ENCODE assay signal across 13 cellular contexts in the genomic region with DNA sequence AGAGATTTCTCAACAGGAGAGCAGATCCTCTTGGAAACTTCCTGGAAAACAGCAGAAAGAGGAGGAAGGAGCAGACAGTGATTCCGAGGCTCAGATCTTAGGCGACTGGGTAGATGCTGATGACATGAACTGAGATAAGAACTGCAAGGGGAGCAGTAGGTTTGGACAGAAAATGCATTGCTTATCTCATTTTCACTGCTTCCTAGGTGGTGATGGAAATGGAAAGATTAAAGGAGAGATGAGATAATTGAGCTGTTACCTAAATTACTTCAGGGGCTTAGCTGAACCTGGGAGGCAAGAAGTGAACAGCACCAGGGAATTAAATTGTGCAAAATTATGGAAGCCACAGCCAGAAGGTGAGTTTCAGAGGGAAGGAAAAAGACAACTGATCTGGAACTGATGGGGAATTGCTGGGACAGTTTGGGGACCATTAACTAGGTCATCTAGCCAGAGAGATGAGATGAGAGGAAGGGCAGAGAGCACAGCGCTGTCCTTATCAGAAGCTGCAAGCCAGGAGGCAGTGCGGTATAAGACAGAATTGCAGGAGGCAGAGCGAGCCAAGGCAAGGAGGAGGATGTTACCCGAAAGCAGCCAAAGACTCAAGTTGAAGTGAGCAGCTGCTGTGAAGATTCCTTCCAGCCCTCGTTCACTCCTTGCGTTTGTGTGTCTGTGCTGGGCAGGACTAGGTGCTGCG.
"Had no signal": no experiment of that assay in that cellular context is flagged by ENCODE, and none has a peak within 500 bp of the region (broad histone marks: within the 10 kb centered on the region; RNA-seq: fewer than 3 reads in every experiment).

No MANE protein-coding gene starts in this region.

- H3K4me1 Mint-ChIP-seq: activated CD4-positive, alpha-beta T cell treated with anti-CD3 and anti-CD28 coated beads, Interleukin-2, amount 10 ng/mL, durations not matched to agents 24 days and 14 days; activated naive CD4-positive, alpha-beta T cell treated with anti-CD3 and anti-CD28 coated beads, Interleukin-2, amount 10 ng/mL, durations not matched to agents 7 days and 5 days; naive thymus-derived CD4-positive, alpha-beta T cell had no signal

- H3K4me3 ChIP-seq: lung, ovary, upper lobe of right lung had no signal

- H3K27me3 Mint-ChIP-seq: activated CD4-positive, alpha-beta T cell treated with anti-CD3 and anti-CD28 coated beads, Interleukin-2, amount 10 ng/mL, durations not matched to agents 24 days and 14 days; activated naive CD4-positive, alpha-beta T cell treated with anti-CD3 and anti-CD28 coated beads, Interleukin-2, amount 10 ng/mL, durations not matched to agents 7 days and 5 days; naive thymus-derived CD4-positive, alpha-beta T cell had no signal

- DNase-seq: activated CD4-positive, alpha-beta T cell treated with anti-CD3 and anti-CD28 coated beads, Interleukin-2, amount 10 ng/mL, durations not matched to agents 24 days and 14 days; activated naive CD4-positive, alpha-beta T cell treated with anti-CD3 and anti-CD28 coated beads, Interleukin-2, amount 10 ng/mL, durations not matched to agents 7 days and 5 days; brain microvascular endothelial cell; effector CD4-positive, alpha-beta T cell; naive thymus-derived CD4-positive, alpha-beta T cell; ovary; stimulated activated CD4-positive, alpha-beta T cell treated with anti-CD3 and anti-CD28 coated beads, Interleukin-12 subunit alpha, Interleukin-12 subunit beta, amount 100 ng/mL, for 4 hours; stimulated activated naive CD4-positive, alpha-beta T cell treated with Interleukin-2 at 50 U/mL for 16 hours; upper lobe of right lung had no signal

- H3K27me3 ChIP-seq: brain microvascular endothelial cell, ovary, upper lobe of right lung had no signal

- H3K9me3 ChIP-seq: ovary, upper lobe of right lung had no signal

- H3K27ac ChIP-seq: brain microvascular endothelial cell, ovary, upper lobe of right lung had no signal

- H3K4me1 ChIP-seq: upper lobe of right lung had no signal

- H3K4me3 Mint-ChIP-seq: activated CD4-positive, alpha-beta T cell treated with anti-CD3 and anti-CD28 coated beads, Interleukin-2, amount 10 ng/mL, durations not matched to agents 24 days and 14 days; activated naive CD4-positive, alpha-beta T cell treated with anti-CD3 and anti-CD28 coated beads, Interleukin-2, amount 10 ng/mL, durations not matched to agents 7 days and 5 days; naive thymus-derived CD4-positive, alpha-beta T cell; T-helper 1 cell treated with Interleukin-12 subunit alpha and Interleukin-12 subunit beta and Interleukin-4 antibody, amounts not matched to agents 30 μg/mL and 1 μg/mL, for 36 hours; WTC11 had no signal

- ATAC-seq: naive thymus-derived CD4-positive, alpha-beta T cell; SK-N-SH treated with all-trans-retinoic acid at 6 μM for 48 hours; upper lobe of right lung; WTC11 had no signal

- H3K9me3 Mint-ChIP-seq: activated CD4-positive, alpha-beta T cell treated with anti-CD3 and anti-CD28 coated beads, Interleukin-2, amount 10 ng/mL, durations not matched to agents 24 days and 14 days; activated naive CD4-positive, alpha-beta T cell treated with anti-CD3 and anti-CD28 coated beads, Interleukin-2, amount 10 ng/mL, durations not matched to agents 7 days and 5 days; T-helper 1 cell treated with Interleukin-12 subunit alpha and Interleukin-12 subunit beta and Interleukin-4 antibody, amounts not matched to agents 30 μg/mL and 1 μg/mL, for 36 hours had no signal

- H3K36me3 Mint-ChIP-seq: activated naive CD4-positive, alpha-beta T cell treated with anti-CD3 and anti-CD28 coated beads, Interleukin-2, amount 10 ng/mL, durations not matched to agents 7 days and 5 days had no signal

- H3K36me3 ChIP-seq: brain microvascular endothelial cell, ovary, upper lobe of right lung had no signal

- H3K27ac Mint-ChIP-seq: activated CD4-positive, alpha-beta T cell treated with anti-CD3 and anti-CD28 coated beads, Interleukin-2, amount 10 ng/mL, durations not matched to agents 24 days and 14 days; activated naive CD4-positive, alpha-beta T cell treated with anti-CD3 and anti-CD28 coated beads, Interleukin-2, amount 10 ng/mL, durations not matched to agents 7 days and 5 days; naive thymus-derived CD4-positive, alpha-beta T cell; T-helper 1 cell treated with Interleukin-12 subunit alpha and Interleukin-12 subunit beta and Interleukin-4 antibody, amounts not matched to agents 30 μg/mL and 1 μg/mL, for 36 hours; WTC11 had no signal
